In the genomic region with DNA sequence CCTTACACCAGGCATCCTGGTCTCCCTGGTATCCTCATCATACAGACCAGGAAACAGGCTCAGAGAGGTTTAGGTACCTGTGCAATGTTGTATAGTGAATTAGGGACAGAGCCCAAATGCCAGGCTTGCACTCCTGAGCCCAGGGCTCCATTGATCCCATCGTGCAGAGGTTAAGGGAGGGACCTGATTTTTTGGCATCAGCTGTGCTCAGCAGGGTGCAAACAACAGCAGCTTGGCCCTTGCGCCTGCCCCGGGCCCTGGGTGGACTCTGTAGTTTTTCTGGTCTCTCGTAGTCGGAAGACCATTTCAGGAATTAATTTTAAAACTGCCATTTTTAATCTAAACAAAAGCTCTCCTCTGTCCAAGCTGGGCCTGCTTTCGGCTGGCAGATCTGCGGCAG, we compare ENCODE assay signal across 1 cellular context.
TF ChIP-seq lines count a peak whose summit lies in the region.

No MANE protein-coding gene starts in this region.

TF ChIP-seq in GM23338, 12 proteins besides CTCF, POLR2A, EP300 and RAD21 (continued from another document):
- TF ChIP-seq ZNF462 (CRISPR knock-in tag; IDR thresholded peaks at IDR 0.05) (no peak), ZNF331 (CRISPR knock-in tag; IDR thresholded peaks at IDR 0.05; ENCODE audit: low read depth) (no peak), REST (IDR thresholded peaks at IDR 0.05; ENCODE audit: unreplicated experiment) (no peak)
